Comparison of ENCODE assay signal across 9 cellular contexts in the genomic region with DNA sequence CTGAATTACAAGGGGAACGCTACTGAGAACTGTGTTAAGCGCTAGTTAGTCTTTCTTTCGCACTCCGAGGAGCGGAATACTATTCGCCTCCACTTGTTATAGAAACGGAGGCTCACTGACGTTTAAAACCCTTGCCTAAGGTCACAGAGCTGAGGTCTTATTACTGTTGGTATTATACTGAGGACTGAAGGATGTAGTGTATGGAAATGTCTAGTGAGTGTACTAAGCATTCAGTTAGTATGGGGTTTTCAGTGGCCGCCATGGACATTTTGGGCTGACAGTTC. TPM values are rescaled to one million over a fixed set of nuclear protein-coding genes. Genes with fewer than 3 reads are reported as not detected.
DNase-seq lines count a peak whose midpoint lies in the region; ATAC-seq and TF ChIP-seq lines count a peak whose summit lies in the region.
"Had no signal": no experiment of that assay in that cellular context is flagged by ENCODE, and none has a peak within 500 bp of the region (broad histone marks: within the 10 kb centered on the region; RNA-seq: fewer than 3 reads in every experiment).

No MANE protein-coding gene starts in this region.

- intact Hi-C loops in OCI-LY7 (cut with micrococcal nuclease; ENCODE audit: unreplicated experiment) (loop anchor here (5.0 to 10.0 kb wide), 3 partner anchors 144 to 292 kb away; partner anchors contain the start of genes COX6A1 and POP5), esophagus squamous epithelium (cut with DNase I) (no loop called here)

- no peaks in the 10 kb centered on the region for H3K9me3 ChIP-seq in CD8-positive, alpha-beta memory T cell (ENCODE audit: low read length)
- no peaks in the 10 kb centered on the region for H3K9me3 ChIP-seq in OCI-LY7 (ENCODE audit: low read length)
- H3K9me3 ChIP-seq in esophagus squamous epithelium: no peaks in the 10 kb centered on the region

- peaks cover 20 to 27% (median 24%) of the 10 kb centered on the region in 3 donors for H3K4me1 Mint-ChIP-seq in CD8-positive, alpha-beta memory T cell
- H3K4me1 Mint-ChIP-seq in progenitor cell of endocrine pancreas (ENCODE audit: low read depth): peaks cover 12% of the 10 kb centered on the region

- ATAC-seq in GM21786 (IDR thresholded peaks at IDR 0.05; ENCODE audit: unreplicated experiment): no peak
- no peak for ATAC-seq in HG02798 (IDR thresholded peaks at IDR 0.05; ENCODE audit: poor library complexity, unreplicated experiment)

- DNase-seq in CD8-positive, alpha-beta memory T cell: no peak
- no peak for DNase-seq in OCI-LY7 (ENCODE audit: low spot score)
- DNase-seq in esophagus squamous epithelium (lab: John Stamatoyannopoulos, UW): no peak
- no peak for DNase-seq in progenitor cell of endocrine pancreas (ENCODE audit: low spot score, unreplicated experiment)
- no peak for DNase-seq in EL
- DNase-seq in NCI-H526 treated with DMSO at 0.1 percent for 48 hours (lab: John Stamatoyannopoulos, UW): no peak
- DNase-seq: central memory CD4-positive, alpha-beta T cell had no signal

- no peak for TF ChIP-seq POLR2A in esophagus squamous epithelium (IDR thresholded peaks at IDR 0.05)

- WGBS in esophagus squamous epithelium, 2 donors: 78 to 93% methylated on average over 9 of the region's 9 CpGs

- peak overlapping the region in 7 of 8 donors; percentile 45 to 91 (median 83) for H3K27ac Mint-ChIP-seq in CD8-positive, alpha-beta memory T cell
- no peak overlapping the region for H3K27ac Mint-ChIP-seq in progenitor cell of endocrine pancreas

- TSS peak; percentile 28 for BruUV-seq in OCI-LY7 (replicated peaks; lab: Mats Ljungman, UMichigan)

- no peaks in the 10 kb centered on the region for H4K20me1 ChIP-seq in OCI-LY7 (ENCODE audit: insufficient read depth, low read length)

- no peaks in the 10 kb centered on the region for H3K79me2 ChIP-seq in OCI-LY7 (ENCODE audit: insufficient read depth, low read depth, low read length)

- H3K4me3 Mint-ChIP-seq in CD8-positive, alpha-beta memory T cell: peak overlapping the region; percentile 81 to 92 (median 88)
- peak overlapping the region; percentile 84 for H3K4me3 Mint-ChIP-seq in progenitor cell of endocrine pancreas (ENCODE audit: low read depth)

- H3K4me3 ChIP-seq in CD8-positive, alpha-beta memory T cell (ENCODE audit: low read length): peak overlapping the region; percentile 76
- peak overlapping the region; percentile 64 for H3K4me3 ChIP-seq in OCI-LY7 (ENCODE audit: low read depth, low read length, poor library complexity, severe bottlenecking)
- H3K4me3 ChIP-seq in esophagus squamous epithelium: peak overlapping the region in 3 of 4 donors; percentile 53 to 75 (median 73)

- peaks cover 13 to 45% (median 16%) of the 10 kb centered on the region in 3 donors for H3K36me3 Mint-ChIP-seq in CD8-positive, alpha-beta memory T cell
- peaks cover 32% of the 10 kb centered on the region for H3K36me3 Mint-ChIP-seq in progenitor cell of endocrine pancreas (ENCODE audit: insufficient read depth)

- POLR2A ChIA-PET in CD8-positive, alpha-beta memory T cell (lab: Charles Lee): no interaction called here
- POLR2A ChIA-PET in OCI-LY7 (lab: Charles Lee): no interaction called here

- H3K27me3 Mint-ChIP-seq in CD8-positive, alpha-beta memory T cell: no peaks in the 10 kb centered on the region
- H3K27me3 Mint-ChIP-seq in progenitor cell of endocrine pancreas: peaks cover 4% of the 10 kb centered on the region

- no peaks in the 10 kb centered on the region for H3K9me2 ChIP-seq in OCI-LY7 (ENCODE audit: insufficient read depth, low read length)

- H3K27me3 ChIP-seq in CD8-positive, alpha-beta memory T cell (ENCODE audit: insufficient read depth, low read length, poor library complexity, severe bottlenecking): no peaks in the 10 kb centered on the region
- no peaks in the 10 kb centered on the region for H3K27me3 ChIP-seq in esophagus squamous epithelium

- no peak overlapping the region for H2AFZ ChIP-seq in OCI-LY7 (ENCODE audit: low read length)

- peak overlapping the region; percentile 69 for H3K4me2 ChIP-seq in OCI-LY7 (ENCODE audit: low read length)

- no peaks in the 10 kb centered on the region for H3K9me3 Mint-ChIP-seq in CD8-positive, alpha-beta memory T cell
- H3K9me3 Mint-ChIP-seq in progenitor cell of endocrine pancreas (ENCODE audit: low read depth): no peaks in the 10 kb centered on the region

- CTCF ChIA-PET in CD8-positive, alpha-beta memory T cell (lab: Charles Lee): no interaction called here
- CTCF ChIA-PET in OCI-LY7 (lab: Charles Lee; ENCODE audit: unreplicated experiment): no interaction called here

- H3K36me3 ChIP-seq in CD8-positive, alpha-beta memory T cell (ENCODE audit: insufficient read depth, low read length): no peaks in the 10 kb centered on the region
- H3K36me3 ChIP-seq in OCI-LY7 (ENCODE audit: insufficient read depth, low read length) (peaks cover 32% of the 10 kb centered on the region), esophagus squamous epithelium (peaks cover 0 to 71% (median 7%) of the 10 kb centered on the region in 3 donors)

- peaks cover 16% of the 10 kb centered on the region for H3K4me1 ChIP-seq in CD8-positive, alpha-beta memory T cell (ENCODE audit: insufficient read depth, low read length)
- H3K4me1 ChIP-seq in OCI-LY7 (ENCODE audit: insufficient read depth, low read length, poor library complexity, severe bottlenecking) (peaks cover 27% of the 10 kb centered on the region), esophagus squamous epithelium (peaks cover 4 to 23% (median 10%) of the 10 kb centered on the region in 3 donors)

- H3K27ac ChIP-seq in CD8-positive, alpha-beta memory T cell (ENCODE audit: low read depth, low read length): no peak overlapping the region
- no peak overlapping the region for H3K27ac ChIP-seq in OCI-LY7 (ENCODE audit: low read depth, low read length, poor library complexity, severe bottlenecking)
- H3K27ac ChIP-seq in esophagus squamous epithelium: peak overlapping the region in 3 of 4 donors; percentile 71 to 87 (median 71)

- no peak for TF ChIP-seq CTCF in OCI-LY7 (conservative IDR thresholded peaks at IDR 0.05; ENCODE audit: low read length)
- TF ChIP-seq CTCF in esophagus squamous epithelium (IDR thresholded peaks at IDR 0.05): no peak
- TF ChIP-seq CTCF in progenitor cell of endocrine pancreas (IDR thresholded peaks at IDR 0.05; ENCODE audit: unreplicated experiment): no peak

RNA-seq across cellular contexts. Expression of gene ACADS, which starts 0.8 kb away (rescaled TPM):
- 10 to 100 TPM; 11.2 to 12.1 TPM for total RNA-seq in CD8-positive, alpha-beta memory T cell
- polyA plus RNA-seq in CD8-positive, alpha-beta memory T cell: 19.7 TPM
- total RNA-seq in OCI-LY7 (2014; rRNA removed; shearing (Covaris generic)): 7.7 and 8.8 TPM in 2 replicates
- total RNA-seq in OCI-LY7 (2022): 11.2 and 14.5 TPM in 2 replicates
- total RNA-seq in esophagus squamous epithelium: 10 to 100 TPM; 11.3 to 30.9 (median 19.6) TPM
- total RNA-seq in progenitor cell of endocrine pancreas: 11.7 and 11.8 TPM in 2 replicates

RNA-seq across cellular contexts. Expression of gene UNC119B, which starts 16.2 kb away (rescaled TPM):
- 10 to 100 TPM; 29.8 to 30.5 TPM for total RNA-seq in CD8-positive, alpha-beta memory T cell
- polyA plus RNA-seq in CD8-positive, alpha-beta memory T cell: 8.8 TPM
- total RNA-seq in OCI-LY7 (2014; rRNA removed; shearing (Covaris generic)): 16.5 and 17.2 TPM in 2 replicates
- 24.6 and 27.4 TPM in 2 replicates for total RNA-seq in OCI-LY7 (2022)
- 10 to 100 TPM in 3 of 4 donors, 1 to 10 TPM in 1; 6.4 to 23.3 (median 12.4) TPM for total RNA-seq in esophagus squamous epithelium
- total RNA-seq in progenitor cell of endocrine pancreas: 62.5 and 66.6 TPM in 2 replicates

RNA-seq across cellular contexts. Expression of gene MLEC, which starts 39.5 kb away (rescaled TPM):
- 100 to 1,000 TPM; 130 to 143 TPM for total RNA-seq in CD8-positive, alpha-beta memory T cell
- 74.9 TPM for polyA plus RNA-seq in CD8-positive, alpha-beta memory T cell
- total RNA-seq in OCI-LY7 (2014; rRNA removed; shearing (Covaris generic)): 69.7 and 74.1 TPM in 2 replicates
- total RNA-seq in OCI-LY7 (2022) (82.4 and 101 TPM in 2 replicates), esophagus squamous epithelium (10 to 100 TPM; 20.7 to 48.9 (median 34.3) TPM), progenitor cell of endocrine pancreas (174 and 187 TPM in 2 replicates)

Comparison
In these comparisons a context has a peak if more than half of its experiments do, and no peak if none do; other contexts are left out.
1. H3K27ac ChIP-seq: peak in esophagus squamous epithelium (3 of 4); none in CD8-positive, alpha-beta memory T cell (single experiment) and OCI-LY7 (single experiment).
2. Peak in every context shown above with its lines, with median percentiles within 50 percentile points of each other: H3K4me3 ChIP-seq.